ENCODE assay signal across 21 cellular contexts in the genomic region with DNA sequence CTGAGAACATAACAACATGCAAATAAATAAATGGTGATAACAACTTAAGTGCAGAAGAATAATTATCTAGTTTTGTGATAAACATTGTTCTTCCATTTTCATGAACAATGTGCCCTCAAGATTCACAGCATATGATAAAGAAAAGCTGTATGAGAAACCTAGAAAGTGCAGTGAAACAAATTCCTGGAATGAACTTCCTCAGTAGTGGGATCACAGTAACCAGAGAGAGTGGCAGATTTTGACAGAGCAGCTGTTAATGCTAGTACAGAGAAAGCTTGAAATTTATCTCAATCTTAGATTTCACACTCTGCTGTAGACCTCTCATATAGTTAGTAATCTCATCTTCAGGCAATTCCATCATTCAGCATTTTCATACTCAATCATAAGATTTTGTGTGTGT.
DNase-seq lines count a peak whose midpoint lies in the region; ATAC-seq and TF ChIP-seq lines count a peak whose summit lies in the region.
"Had no signal": no experiment of that assay in that cellular context is flagged by ENCODE, and none has a peak within 500 bp of the region (broad histone marks: within the 10 kb centered on the region; RNA-seq: fewer than 3 reads in every experiment).

No MANE protein-coding gene starts in this region.

- H3F3A ChIP-seq in neural cell (ENCODE audit: insufficient read depth, low read length, poor library complexity, severe bottlenecking) = no peaks in the 10 kb centered on the region

- H2AFZ ChIP-seq in DND-41 (ENCODE audit: low read depth, low read length) = no peak overlapping the region
- no peak overlapping the region for H2AFZ ChIP-seq in neural cell (ENCODE audit: low read depth, low read length)

- TF ChIP-seq RAD21 in neural cell (conservative IDR thresholded peaks at IDR 0.05) = no peak

- DNase-seq in DND-41 (no peak), OCI-M1 (lab: John Stamatoyannopoulos, UW) (peak; percentile 58), left kidney (ENCODE audit: low read depth, low spot score) (peak; percentile 13), DMS79 treated with DMSO at 0.1 percent for 48 hours (lab: John Stamatoyannopoulos, UW) (no peak), left lobe of liver (ENCODE audit: low spot score) (no peak)
- DNase-seq: AML-193; CD4-positive, alpha-beta T cell; DMS153; DMS79; EL; GOT3; H7 had no signal

- H3K36me3 ChIP-seq in DND-41 (ENCODE audit: insufficient read depth, low read length) = no peaks in the 10 kb centered on the region
- H3K36me3 ChIP-seq in neural cell (ENCODE audit: insufficient read depth, low read length) = no peaks in the 10 kb centered on the region

- ATAC-seq in DND-41 (ENCODE audit: insufficient read depth, low read depth) (peak; percentile 45; the same call in 1 of the 3 replicates), GM21526 (IDR thresholded peaks at IDR 0.05; ENCODE audit: low FRiP score, unreplicated experiment) (no peak), GM21723 (IDR thresholded peaks at IDR 0.05; ENCODE audit: unreplicated experiment) (no peak), left lobe of liver (no peak)
- ATAC-seq: A549, GM12878, HCT116, HepG2 had no signal

- H4K20me1 ChIP-seq in DND-41 (ENCODE audit: insufficient read depth, low read length) = no peaks in the 10 kb centered on the region
- no peaks in the 10 kb centered on the region for H4K20me1 ChIP-seq in neural cell (ENCODE audit: insufficient read depth)

- H3K4me2 ChIP-seq in DND-41 (ENCODE audit: insufficient read depth, low read length) (no peak overlapping the region), neural cell (ENCODE audit: low read length) (no peak overlapping the region)
- H3K4me2 ChIP-seq: A549 had no signal

- H3K4me1 ChIP-seq in DND-41 (ENCODE audit: insufficient read depth, low read length) = no peaks in the 10 kb centered on the region

- H3K4me3 ChIP-seq in DND-41 (ENCODE audit: low read depth in 1 of 2, low read length in 2 of 2) = no peak overlapping the region
- no peak overlapping the region for H3K4me3 ChIP-seq in neural cell (ENCODE audit: low read length)
- H3K4me3 ChIP-seq: A549, GM12878 had no signal

- H3K79me2 ChIP-seq in DND-41 (ENCODE audit: insufficient read depth, low read length) = no peaks in the 10 kb centered on the region
- no peaks in the 10 kb centered on the region for H3K79me2 ChIP-seq in neural cell (replicated peaks; ENCODE audit: insufficient read depth, low read length)

- peak; percentile 63 for TF ChIP-seq EP300 in neural cell (conservative IDR thresholded peaks at IDR 0.05; ENCODE audit: poor library complexity, severe bottlenecking)

- H3K27ac ChIP-seq in DND-41 (ENCODE audit: low read length) (no peak overlapping the region), neural cell (ENCODE audit: low read length) (no peak overlapping the region)
- H3K27ac ChIP-seq: 22Rv1, A549, C4-2B had no signal

- TF ChIP-seq CTCF in DND-41 (IDR thresholded peaks at IDR 0.05; ENCODE audit: borderline replicate concordance, extremely low read depth, low read length, poor library complexity, severe bottlenecking) (no peak), neural cell (IDR thresholded peaks at IDR 0.05; ENCODE audit: poor library complexity, severe bottlenecking) (no peak)

- H3K9me3 ChIP-seq in DND-41 (ENCODE audit: insufficient read depth, low read length, severe bottlenecking) (no peaks in the 10 kb centered on the region), neural cell (ENCODE audit: low read length) (no peaks in the 10 kb centered on the region)
- H3K9me3 ChIP-seq: A549 had no signal

- H3K9ac ChIP-seq in DND-41 (ENCODE audit: low read depth, low read length) (no peak overlapping the region), neural cell (ENCODE audit: low read length) (no peak overlapping the region)

- H3K27me3 ChIP-seq in DND-41 (ENCODE audit: insufficient read depth, low read length, poor library complexity) (no peaks in the 10 kb centered on the region), neural cell (ENCODE audit: insufficient read depth, low read depth, low read length) (no peaks in the 10 kb centered on the region)

- H3K9me2 ChIP-seq in neural cell (ENCODE audit: insufficient read depth, low read length) = no peaks in the 10 kb centered on the region

TF ChIP-seq in neural cell, 6 proteins besides CTCF, POLR2A, EP300 and RAD21:
- TF ChIP-seq POLR2AphosphoS5 (IDR thresholded peaks at IDR 0.05) (no peak), SMC3 (conservative IDR thresholded peaks at IDR 0.05; ENCODE audit: poor library complexity) (no peak), MXI1 (conservative IDR thresholded peaks at IDR 0.05; ENCODE audit: poor library complexity, severe bottlenecking) (no peak), EZH2 (IDR thresholded peaks at IDR 0.05; ENCODE audit: borderline replicate concordance, insufficient read depth, low read length, poor library complexity, severe bottlenecking) (no peak), TAF1 (IDR thresholded peaks at IDR 0.05; ENCODE audit: low read depth) (no peak)
- TF ChIP-seq, protein P1, sequence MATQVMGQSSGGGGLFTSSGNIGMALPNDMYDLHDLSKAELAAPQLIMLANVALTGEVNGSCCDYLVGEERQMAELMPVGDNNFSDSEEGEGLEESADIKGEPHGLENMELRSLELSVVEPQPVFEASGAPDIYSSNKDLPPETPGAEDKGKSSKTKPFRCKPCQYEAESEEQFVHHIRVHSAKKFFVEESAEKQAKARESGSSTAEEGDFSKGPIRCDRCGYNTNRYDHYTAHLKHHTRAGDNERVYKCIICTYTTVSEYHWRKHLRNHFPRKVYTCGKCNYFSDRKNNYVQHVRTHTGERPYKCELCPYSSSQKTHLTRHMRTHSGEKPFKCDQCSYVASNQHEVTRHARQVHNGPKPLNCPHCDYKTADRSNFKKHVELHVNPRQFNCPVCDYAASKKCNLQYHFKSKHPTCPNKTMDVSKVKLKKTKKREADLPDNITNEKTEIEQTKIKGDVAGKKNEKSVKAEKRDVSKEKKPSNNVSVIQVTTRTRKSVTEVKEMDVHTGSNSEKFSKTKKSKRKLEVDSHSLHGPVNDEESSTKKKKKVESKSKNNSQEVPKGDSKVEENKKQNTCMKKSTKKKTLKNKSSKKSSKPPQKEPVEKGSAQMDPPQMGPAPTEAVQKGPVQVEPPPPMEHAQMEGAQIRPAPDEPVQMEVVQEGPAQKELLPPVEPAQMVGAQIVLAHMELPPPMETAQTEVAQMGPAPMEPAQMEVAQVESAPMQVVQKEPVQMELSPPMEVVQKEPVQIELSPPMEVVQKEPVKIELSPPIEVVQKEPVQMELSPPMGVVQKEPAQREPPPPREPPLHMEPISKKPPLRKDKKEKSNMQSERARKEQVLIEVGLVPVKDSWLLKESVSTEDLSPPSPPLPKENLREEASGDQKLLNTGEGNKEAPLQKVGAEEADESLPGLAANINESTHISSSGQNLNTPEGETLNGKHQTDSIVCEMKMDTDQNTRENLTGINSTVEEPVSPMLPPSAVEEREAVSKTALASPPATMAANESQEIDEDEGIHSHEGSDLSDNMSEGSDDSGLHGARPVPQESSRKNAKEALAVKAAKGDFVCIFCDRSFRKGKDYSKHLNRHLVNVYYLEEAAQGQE (IDR thresholded peaks at IDR 0.05; ENCODE audit: borderline replicate concordance) = no peak
TF ChIP-seq in neural cell: peak in this region for 0.

Comparison
In these comparisons a context has a peak if more than half of its experiments do, and no peak if none do; other contexts are left out.
1. DNase-seq: peak in OCI-M1 (single experiment) and left kidney (single experiment); none in DND-41 (single experiment), DMS79 treated with DMSO at 0.1 percent for 48 hours (single experiment) and left lobe of liver (single experiment).